ENCODE assay signal across 30 cellular contexts in genomic region chr17:39508987-39509386, GRCh38.
"Had no signal": no experiment of that assay in that cellular context is flagged by ENCODE, and none has a peak within 500 bp of the region (broad histone marks: within the 10 kb centered on the region; RNA-seq: fewer than 3 reads in every experiment).

No MANE protein-coding gene starts in this region.

- H3K4me3 Mint-ChIP-seq: activated CD4-positive, alpha-beta memory T cell treated with anti-CD3 and anti-CD28 coated beads, Interleukin-2, amount 10 ng/mL, durations not matched to agents 7 days and 5 days; activated CD4-positive, alpha-beta T cell treated with anti-CD3 and anti-CD28 coated beads, Interleukin-2, amount 10 ng/mL, durations not matched to agents 7 days and 5 days; activated naive CD4-positive, alpha-beta T cell treated with anti-CD3 and anti-CD28 coated beads for 36 hours; activated naive CD4-positive, alpha-beta T cell treated with anti-CD3 and anti-CD28 coated beads, Interleukin-2, amount 50 U/mL, for 24 hours; activated naive CD8-positive, alpha-beta T cell treated with anti-CD3 and anti-CD28 coated beads for 36 hours; activated naive CD8-positive, alpha-beta T cell treated with anti-CD3 and anti-CD28 coated beads, Interleukin-2, amount 50 U/mL, for 24 hours; activated T-helper 1 cell treated with anti-CD3 and anti-CD28 coated beads, Interleukin-12 subunit alpha, Interleukin-12 subunit beta, Interleukin-2, Interleukin-4 antibody, amounts not matched to agents 30 ng/mL and 10 ng/mL and 1 ng/mL, durations not matched to agents 14 hours and 24 hours and 36 hours had no signal

- H3K4me1 Mint-ChIP-seq: activated naive CD8-positive, alpha-beta T cell treated with anti-CD3 and anti-CD28 coated beads, Interleukin-2, amount 50 U/mL, for 24 hours had no signal

- DNase-seq: activated CD4-positive, alpha-beta memory T cell treated with anti-CD3 and anti-CD28 coated beads, Interleukin-2, amount 10 ng/mL, durations not matched to agents 7 days and 5 days; activated CD4-positive, alpha-beta T cell treated with anti-CD3 and anti-CD28 coated beads for 1 hour; activated CD4-positive, alpha-beta T cell treated with anti-CD3 and anti-CD28 coated beads for 4 hours; activated CD4-positive, alpha-beta T cell treated with anti-CD3 and anti-CD28 coated beads, Interleukin-2, amount 10 ng/mL, durations not matched to agents 7 days and 5 days; activated CD4-positive, alpha-beta T cell treated with anti-CD3 and anti-CD28 coated beads, Interleukin-2, amount 50 U/mL, for 4 hours; activated CD8-positive, alpha-beta memory T cell treated with anti-CD3 and anti-CD28 coated beads, Interleukin-2, amount 50 U/mL, for 48 hours; activated effector memory CD4-positive, alpha-beta T cell treated with anti-CD3 and anti-CD28 coated beads, Interleukin-2, amount 50 U/mL, for 16 hours; activated naive CD4-positive, alpha-beta T cell treated with anti-CD3 and anti-CD28 coated beads for 36 hours; activated naive CD8-positive, alpha-beta T cell treated with anti-CD3 and anti-CD28 coated beads for 36 hours; activated naive CD8-positive, alpha-beta T cell treated with anti-CD3 and anti-CD28 coated beads, Interleukin-2, amount 50 U/mL, for 24 hours; activated T-cell treated with anti-CD3 and anti-CD28 coated beads for 4 hours; activated T-cell treated with anti-CD3 and anti-CD28 coated beads, Interleukin-2, amount 50 U/mL, for 48 hours; adrenal gland; amygdala; aorta; body of pancreas; caudate nucleus; cerebellar nuclear complex; colonic mucosa; effector CD8-positive, alpha-beta T cell; foreskin fibroblast; head of caudate nucleus; hippocampal formation; T-helper 2 cell had no signal

- H3K36me3 ChIP-seq: colonic mucosa had no signal

- H3K27ac Mint-ChIP-seq: activated CD4-positive, alpha-beta memory T cell treated with anti-CD3 and anti-CD28 coated beads, Interleukin-2, amount 10 ng/mL, durations not matched to agents 7 days and 5 days; activated CD4-positive, alpha-beta T cell treated with anti-CD3 and anti-CD28 coated beads, Interleukin-2, amount 10 ng/mL, durations not matched to agents 7 days and 5 days; activated naive CD4-positive, alpha-beta T cell treated with anti-CD3 and anti-CD28 coated beads for 36 hours; activated naive CD4-positive, alpha-beta T cell treated with anti-CD3 and anti-CD28 coated beads, Interleukin-2, amount 50 U/mL, for 24 hours; activated naive CD8-positive, alpha-beta T cell treated with anti-CD3 and anti-CD28 coated beads for 36 hours; activated naive CD8-positive, alpha-beta T cell treated with anti-CD3 and anti-CD28 coated beads, Interleukin-2, amount 50 U/mL, for 24 hours; activated T-helper 1 cell treated with anti-CD3 and anti-CD28 coated beads, Interleukin-12 subunit alpha, Interleukin-12 subunit beta, Interleukin-2, Interleukin-4 antibody, amounts not matched to agents 30 ng/mL and 10 ng/mL and 1 ng/mL, durations not matched to agents 14 hours and 24 hours and 36 hours; activated T-helper 2 cell treated with anti-CD3 and anti-CD28 coated beads, Interferon-gamma antibody, Interleukin-2, Interleukin-4, amounts not matched to agents 10 μg/mL and 5 μg/mL and 100 μg/mL, durations not matched to agents 14 hours and 24 hours and 36 hours had no signal

- H3K27me3 ChIP-seq: adrenal gland, body of pancreas, colonic mucosa had no signal

- H3K9me3 ChIP-seq: adrenal gland, body of pancreas, colonic mucosa had no signal

- ATAC-seq: activated naive CD8-positive, alpha-beta T cell treated with anti-CD3 and anti-CD28 coated beads, Interleukin-2, amount 50 U/mL, for 24 hours; body of pancreas; esophagus mucosa had no signal

- FAIRE-seq: endometrium, frontal cortex had no signal

- H3K27ac ChIP-seq: adrenal gland, body of pancreas, colonic mucosa had no signal

- H3K4me1 ChIP-seq: body of pancreas, colonic mucosa had no signal

- H3K4me3 ChIP-seq: adrenal gland, body of pancreas, colonic mucosa had no signal

- H3K9me3 Mint-ChIP-seq: activated CD4-positive, alpha-beta memory T cell treated with anti-CD3 and anti-CD28 coated beads, Interleukin-2, amount 10 ng/mL, durations not matched to agents 7 days and 5 days; activated CD4-positive, alpha-beta T cell treated with anti-CD3 and anti-CD28 coated beads, Interleukin-2, amount 10 ng/mL, durations not matched to agents 7 days and 5 days; activated naive CD4-positive, alpha-beta T cell treated with anti-CD3 and anti-CD28 coated beads for 36 hours; activated naive CD4-positive, alpha-beta T cell treated with anti-CD3 and anti-CD28 coated beads, Interleukin-2, amount 50 U/mL, for 24 hours; activated naive CD8-positive, alpha-beta T cell treated with anti-CD3 and anti-CD28 coated beads for 36 hours; activated naive CD8-positive, alpha-beta T cell treated with anti-CD3 and anti-CD28 coated beads, Interleukin-2, amount 50 U/mL, for 24 hours; activated T-helper 1 cell treated with anti-CD3 and anti-CD28 coated beads, Interleukin-12 subunit alpha, Interleukin-12 subunit beta, Interleukin-2, Interleukin-4 antibody, amounts not matched to agents 30 ng/mL and 10 ng/mL and 1 ng/mL, durations not matched to agents 14 hours and 24 hours and 36 hours; activated T-helper 2 cell treated with anti-CD3 and anti-CD28 coated beads, Interferon-gamma antibody, Interleukin-2, Interleukin-4, amounts not matched to agents 10 μg/mL and 5 μg/mL and 100 μg/mL, durations not matched to agents 14 hours and 24 hours and 36 hours had no signal

- H3K27me3 Mint-ChIP-seq: activated CD4-positive, alpha-beta memory T cell treated with anti-CD3 and anti-CD28 coated beads, Interleukin-2, amount 10 ng/mL, durations not matched to agents 7 days and 5 days; activated CD4-positive, alpha-beta T cell treated with anti-CD3 and anti-CD28 coated beads, Interleukin-2, amount 10 ng/mL, durations not matched to agents 7 days and 5 days; activated naive CD4-positive, alpha-beta T cell treated with anti-CD3 and anti-CD28 coated beads, Interleukin-2, amount 50 U/mL, for 24 hours; activated naive CD8-positive, alpha-beta T cell treated with anti-CD3 and anti-CD28 coated beads for 36 hours; activated naive CD8-positive, alpha-beta T cell treated with anti-CD3 and anti-CD28 coated beads, Interleukin-2, amount 50 U/mL, for 24 hours had no signal
